ENCODE assay signal across 8 cellular contexts in the genomic region with DNA sequence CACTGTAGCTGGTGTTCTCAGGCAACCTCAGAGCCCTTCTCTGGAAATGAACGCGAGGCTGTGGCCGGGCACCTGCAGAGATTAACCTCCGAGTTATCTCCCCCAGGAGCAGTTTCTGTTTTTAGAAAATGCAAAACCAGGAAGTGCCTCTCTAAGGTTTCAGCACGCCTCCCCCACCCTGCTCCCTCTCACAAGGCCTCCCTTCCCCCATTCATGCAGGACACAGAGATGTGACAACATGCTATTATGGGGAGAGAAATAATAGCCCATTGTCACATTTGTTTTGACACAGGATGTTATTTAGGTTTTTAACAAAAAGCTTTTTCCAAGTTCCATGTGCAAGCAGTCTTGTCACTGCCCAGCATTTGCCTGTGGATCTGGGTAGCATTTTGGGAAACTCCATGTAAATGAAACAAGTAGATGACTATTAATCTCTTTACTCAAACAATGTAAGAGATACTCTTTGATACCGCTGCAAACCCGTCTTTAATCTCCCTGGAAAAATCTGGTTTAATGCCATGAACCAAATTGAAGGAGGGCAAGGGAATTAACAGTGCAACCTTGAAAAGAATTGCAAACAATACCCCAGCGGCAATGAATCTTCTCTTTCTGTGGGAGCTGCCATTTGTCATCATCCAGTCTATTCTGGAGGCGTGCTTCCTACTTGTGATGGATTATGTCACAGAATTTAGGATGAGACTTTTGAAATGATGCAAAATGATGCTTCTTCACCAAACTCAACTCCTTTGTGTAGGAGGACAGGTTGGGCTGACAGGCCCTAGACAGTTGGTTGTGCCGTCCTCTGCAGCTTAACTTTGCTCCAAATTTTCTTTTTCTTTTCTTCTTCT.
DNase-seq lines count a peak whose midpoint lies in the region; ATAC-seq and TF ChIP-seq lines count a peak whose summit lies in the region.

No MANE protein-coding gene starts in this region.

- H3K27me3 ChIP-seq in H7 (ENCODE audit: control insufficient read depth, insufficient read depth, low read length): no peaks in the 10 kb centered on the region
- H3K27me3 ChIP-seq in dorsolateral prefrontal cortex: no peaks in the 10 kb centered on the region
- H3K27me3 ChIP-seq in gastrocnemius medialis: no peaks in the 10 kb centered on the region

- intact Hi-C loops in dorsolateral prefrontal cortex (cut with DNase I) (loop anchor here (1.0 to 5.0 kb wide), 5 partner anchors 43 to 116 kb away; a partner anchor contains a TSS), gastrocnemius medialis (cut with DNase I; ENCODE audit: low total_unique reads) (no loop called here)

- in situ Hi-C loops in gastrocnemius medialis (cut with MboI; ENCODE audit: low sequenced_read_pairs in 4 of 4): no loop called here

- H3K4me3 ChIP-seq in H7 (ENCODE audit: insufficient read depth, low read depth, low read length) (no peak overlapping the region), dorsolateral prefrontal cortex (peak overlapping the region; percentile 4 to 75 (median 52)), gastrocnemius medialis (peak overlapping the region in 3 of 4 donors; percentile 15 to 43 (median 19))

- H3K9me3 ChIP-seq in gastrocnemius medialis: no peaks in the 10 kb centered on the region

- no peaks in the 10 kb centered on the region for H3K4me1 ChIP-seq in gastrocnemius medialis

- TF ChIP-seq POLR2A in gastrocnemius medialis (IDR thresholded peaks at IDR 0.05): no peak

- DNase-seq in H7 (peak; percentile 66), NCI-H748 treated with DMSO at 0.1 percent for 48 hours (lab: John Stamatoyannopoulos, UW) (peak; percentile 16), dorsolateral prefrontal cortex (peak in 5 of 10 donors; percentile 43 to 76 (median 49)), gastrocnemius medialis (no peak), foreskin melanocyte (no peak), GOT3 (lab: John Stamatoyannopoulos, UW) (no peak), DMS 273 (lab: John Stamatoyannopoulos, UW; ENCODE audit: unreplicated experiment) (no peak), cerebellar cortex (ENCODE audit: low spot score) (no peak)

- TF ChIP-seq CTCF in dorsolateral prefrontal cortex (IDR thresholded peaks at IDR 0.05 in 54 of 56, conservative IDR thresholded peaks at IDR 0.05 in 2 of 56; ENCODE audit: low read depth in 1 of 56, partially characterized antibody in 56 of 56): peak in 6 of 56 donors; percentile 11 to 22 (median 14)
- TF ChIP-seq CTCF in gastrocnemius medialis (IDR thresholded peaks at IDR 0.05 in 4 of 5, conservative IDR thresholded peaks at IDR 0.05 in 1 of 5): no peak

- no peak for ATAC-seq in gastrocnemius medialis

- H3K36me3 ChIP-seq in H7 (replicated peaks; ENCODE audit: control insufficient read depth, insufficient read depth, low read length): no peaks in the 10 kb centered on the region
- H3K36me3 ChIP-seq in gastrocnemius medialis: no peaks in the 10 kb centered on the region

- peak overlapping the region; percentile 48 to 95 (median 88) for H3K27ac ChIP-seq in dorsolateral prefrontal cortex
- H3K27ac ChIP-seq in gastrocnemius medialis: no peak overlapping the region

Comparison
In these comparisons a context has a peak if more than half of its experiments do, and no peak if none do; other contexts are left out.
1. DNase-seq: peak in H7 (single experiment) and NCI-H748 treated with DMSO at 0.1 percent for 48 hours (single experiment); none in gastrocnemius medialis (0 of 2), foreskin melanocyte (single experiment), GOT3 (single experiment), DMS 273 (single experiment) and cerebellar cortex (single experiment).
2. H3K27ac ChIP-seq: peak in dorsolateral prefrontal cortex (59 of 59); none in gastrocnemius medialis (0 of 4).